ENCODE assay signal across 26 cellular contexts in genomic region chr3:46492890-46493547, GRCh38. TPM values are rescaled to one million over a fixed set of nuclear protein-coding genes. Genes with fewer than 3 reads are reported as not detected.
"Had no signal": no experiment of that assay in that cellular context is flagged by ENCODE, and none has a peak within 500 bp of the region (broad histone marks: within the 10 kb centered on the region; RNA-seq: fewer than 3 reads in every experiment).

No MANE protein-coding gene starts in this region.

- H3K9me3 Mint-ChIP-seq: activated CD4-positive, alpha-beta T cell treated with anti-CD3 and anti-CD28 coated beads, Interleukin-2, amount 10 ng/mL, durations not matched to agents 24 days and 14 days; activated naive CD4-positive, alpha-beta T cell treated with anti-CD3 and anti-CD28 coated beads for 36 hours; activated T-cell treated with anti-CD3 and anti-CD28 coated beads, Interleukin-2, amount 50 U/mL, for 24 hours; activated T-helper 2 cell treated with anti-CD3 and anti-CD28 coated beads, Interferon-gamma antibody, Interleukin-2, Interleukin-4, amounts not matched to agents 10 μg/mL and 5 μg/mL and 100 μg/mL, durations not matched to agents 14 hours and 24 hours and 36 hours; memory B cell; naive B cell; stimulated activated naive CD8-positive, alpha-beta T cell treated with anti-CD3 and anti-CD28 coated beads, Interleukin-15, amount 100 ng/mL, for 72 hours had no signal

- H3K4me3 Mint-ChIP-seq: activated CD4-positive, alpha-beta T cell treated with anti-CD3 and anti-CD28 coated beads, Interleukin-2, amount 10 ng/mL, durations not matched to agents 24 days and 14 days; activated CD8-positive, alpha-beta T cell treated with anti-CD3 and anti-CD28 coated beads, Interleukin-2, amount 10 ng/mL, durations not matched to agents 7 days and 5 days; activated naive CD4-positive, alpha-beta T cell treated with anti-CD3 and anti-CD28 coated beads for 36 hours; activated T-cell treated with anti-CD3 and anti-CD28 coated beads, Interleukin-2, amount 50 U/mL, for 24 hours; memory B cell; naive B cell; stimulated activated naive CD8-positive, alpha-beta T cell treated with anti-CD3 and anti-CD28 coated beads, Interleukin-15, amount 100 ng/mL, for 72 hours had no signal

- H3K27ac ChIP-seq: breast epithelium, coronary artery, prostate gland, suprapubic skin, transverse colon, vagina had no signal

- H3K4me3 ChIP-seq: breast epithelium, coronary artery, mucosa of descending colon, prostate gland, suprapubic skin, transverse colon, vagina had no signal

- H3K9me3 ChIP-seq: breast epithelium, mucosa of descending colon, prostate gland, suprapubic skin, transverse colon, vagina had no signal

- H3K36me3 Mint-ChIP-seq: memory B cell, naive B cell had no signal

- H3K36me3 ChIP-seq: breast epithelium, prostate gland, suprapubic skin, transverse colon, vagina had no signal

- H3K27me3 Mint-ChIP-seq: memory B cell had no signal

- FAIRE-seq: astrocyte, kidney had no signal

- H3K27me3 ChIP-seq: breast epithelium, suprapubic skin, transverse colon, vagina had no signal

- H3K4me1 ChIP-seq: breast epithelium, prostate gland had no signal

- ATAC-seq: activated CD8-positive, alpha-beta T cell treated with anti-CD3 and anti-CD28 coated beads, Interleukin-2, amount 10 ng/mL, durations not matched to agents 7 days and 5 days; left ventricle myocardium superior; mucosa of descending colon; right cardiac atrium; stimulated activated naive CD8-positive, alpha-beta T cell treated with anti-CD3 and anti-CD28 coated beads, Interleukin-15, amount 100 ng/mL, for 72 hours had no signal

- DNase-seq: activated CD4-positive, alpha-beta T cell treated with anti-CD3 and anti-CD28 coated beads, Interleukin-2, amount 10 ng/mL, durations not matched to agents 24 days and 14 days; activated CD8-positive, alpha-beta T cell treated with anti-CD3 and anti-CD28 coated beads, Interleukin-2, amount 10 ng/mL, durations not matched to agents 7 days and 5 days; activated naive CD4-positive, alpha-beta T cell treated with anti-CD3 and anti-CD28 coated beads for 36 hours; activated T-cell treated with anti-CD3 and anti-CD28 coated beads, Interleukin-2, amount 50 U/mL, for 24 hours; foreskin melanocyte; glutamatergic neuron; kidney; left ventricle myocardium superior; mucosa of descending colon; naive B cell; right cardiac atrium; stimulated activated naive CD8-positive, alpha-beta T cell treated with anti-CD3 and anti-CD28 coated beads, Interleukin-15, amount 100 ng/mL, for 72 hours; T1000; transverse colon had no signal

- H3K27ac Mint-ChIP-seq: activated CD4-positive, alpha-beta T cell treated with anti-CD3 and anti-CD28 coated beads, Interleukin-2, amount 10 ng/mL, durations not matched to agents 24 days and 14 days; activated CD8-positive, alpha-beta T cell treated with anti-CD3 and anti-CD28 coated beads, Interleukin-2, amount 10 ng/mL, durations not matched to agents 7 days and 5 days; activated naive CD4-positive, alpha-beta T cell treated with anti-CD3 and anti-CD28 coated beads for 36 hours; activated T-cell treated with anti-CD3 and anti-CD28 coated beads, Interleukin-2, amount 50 U/mL, for 24 hours; activated T-helper 2 cell treated with anti-CD3 and anti-CD28 coated beads, Interferon-gamma antibody, Interleukin-2, Interleukin-4, amounts not matched to agents 10 μg/mL and 5 μg/mL and 100 μg/mL, durations not matched to agents 14 hours and 24 hours and 36 hours; memory B cell; stimulated activated naive CD8-positive, alpha-beta T cell treated with anti-CD3 and anti-CD28 coated beads, Interleukin-15, amount 100 ng/mL, for 72 hours had no signal

RNA-seq across cellular contexts. Expression of gene RTP3, which starts 4.8 kb away (rescaled TPM):
- total RNA-seq: activated CD4-positive, alpha-beta T cell treated with anti-CD3 and anti-CD28 coated beads, Interleukin-2, amount 10 ng/mL, durations not matched to agents 24 days and 14 days; activated CD8-positive, alpha-beta T cell treated with anti-CD3 and anti-CD28 coated beads, Interleukin-2, amount 10 ng/mL, durations not matched to agents 7 days and 5 days; activated naive CD4-positive, alpha-beta T cell treated with anti-CD3 and anti-CD28 coated beads for 36 hours; activated T-helper 2 cell treated with anti-CD3 and anti-CD28 coated beads, Interferon-gamma antibody, Interleukin-2, Interleukin-4, amounts not matched to agents 10 μg/mL and 5 μg/mL and 100 μg/mL, durations not matched to agents 14 hours and 24 hours and 36 hours; astrocyte; breast epithelium; epithelial cell of proximal tubule; fibroblast of lung; kidney; left ventricle myocardium superior; mucosa of descending colon; osteocyte; right cardiac atrium; suprapubic skin; transverse colon; vagina had no signal
- polyA plus RNA-seq: adipose tissue, fibroblast of lung, right cardiac atrium had no signal

RNA-seq across cellular contexts. Expression of gene LTF, which starts 28.3 kb away (rescaled TPM):
- total RNA-seq: activated CD4-positive, alpha-beta T cell treated with anti-CD3 and anti-CD28 coated beads, Interleukin-2, amount 10 ng/mL, durations not matched to agents 24 days and 14 days; activated CD8-positive, alpha-beta T cell treated with anti-CD3 and anti-CD28 coated beads, Interleukin-2, amount 10 ng/mL, durations not matched to agents 7 days and 5 days; activated naive CD4-positive, alpha-beta T cell treated with anti-CD3 and anti-CD28 coated beads for 36 hours; activated T-helper 2 cell treated with anti-CD3 and anti-CD28 coated beads, Interferon-gamma antibody, Interleukin-2, Interleukin-4, amounts not matched to agents 10 μg/mL and 5 μg/mL and 100 μg/mL, durations not matched to agents 14 hours and 24 hours and 36 hours; astrocyte; epithelial cell of proximal tubule; fibroblast of lung; osteocyte; vagina had no signal
- polyA plus RNA-seq: fibroblast of lung had no signal
